Comparison of ENCODE assay signal across 16 cellular contexts in genomic region chr2:191143791-191144190, GRCh38. TPM values are rescaled to one million over a fixed set of nuclear protein-coding genes. Genes with fewer than 3 reads are reported as not detected.
DNase-seq lines count a peak whose midpoint lies in the region; ATAC-seq, FAIRE-seq and TF ChIP-seq lines count a peak whose summit lies in the region.
"Had no signal": no experiment of that assay in that cellular context is flagged by ENCODE, and none has a peak within 500 bp of the region (broad histone marks: within the 10 kb centered on the region; RNA-seq: fewer than 3 reads in every experiment).

No MANE protein-coding gene starts in this region.

- TF ChIP-seq POLR2A in A549 (IDR thresholded peaks at IDR 0.05; ENCODE audit: low read length) (no peak), H1 (IDR thresholded peaks at IDR 0.05; ENCODE audit: control extremely low read depth in 1 of 2, low read depth in 2 of 2, low read length in 2 of 2) (no peak)

- no peak overlapping the region for H3K23ac ChIP-seq in H1 (ENCODE audit: insufficient read length)

- H3K4me3 ChIP-seq in A549 (no peak overlapping the region), H1 (ENCODE audit: extremely low read depth in 1 of 4, insufficient read depth in 2 of 4, low read depth in 3 of 4, low read length in 4 of 4) (no peak overlapping the region)
- H3K4me3 ChIP-seq in CD4-positive, alpha-beta memory T cell (ENCODE audit: low read length in 2 of 2), result no peak overlapping the region
- H3K4me3 ChIP-seq: SJCRH30 had no signal

- H3K27me3 Mint-ChIP-seq in CD4-positive, alpha-beta memory T cell, result no peaks in the 10 kb centered on the region
- no peaks in the 10 kb centered on the region for H3K27me3 Mint-ChIP-seq in activated T-helper 1 cell treated with anti-CD3 and anti-CD28 coated beads, Interleukin-12 subunit alpha, Interleukin-12 subunit beta, Interleukin-2, Interleukin-4 antibody, amounts not matched to agents 30 ng/mL and 10 ng/mL and 1 ng/mL, durations not matched to agents 14 hours and 24 hours and 36 hours (ENCODE audit: insufficient read depth)

- H2BK120ac ChIP-seq in H1 (replicated peaks; ENCODE audit: low read depth, low read length), result no peak overlapping the region

- no peak overlapping the region for H4K5ac ChIP-seq in H1 (ENCODE audit: insufficient read length, low read depth, low read length)

- H3K79me1 ChIP-seq in H1 (ENCODE audit: low read depth, low read length), result no peaks in the 10 kb centered on the region

- no peak overlapping the region for H2BK5ac ChIP-seq in H1 (ENCODE audit: low read depth, low read length)

- H3K36me3 ChIP-seq in CD4-positive, alpha-beta memory T cell (ENCODE audit: insufficient read depth, low read length), result peaks cover 31% of the 10 kb centered on the region
- no peaks in the 10 kb centered on the region for H3K36me3 ChIP-seq in H1 (ENCODE audit: control insufficient read depth in 2 of 4, insufficient read depth in 4 of 4, low read length in 3 of 4)
- H3K36me3 ChIP-seq: SJCRH30 had no signal

- peak overlapping the region; percentile 82; the same call in 1 of the 2 replicates for H2AFZ ChIP-seq in H1 (ENCODE audit: low read length)

- H2BK15ac ChIP-seq in H1 (ENCODE audit: low read length), result no peak overlapping the region

- H3K9me3 Mint-ChIP-seq in CD4-positive, alpha-beta memory T cell, result peaks cover 0 to 2% (median 0%) of the 10 kb centered on the region in 8 donors
- H3K9me3 Mint-ChIP-seq in activated T-helper 1 cell treated with anti-CD3 and anti-CD28 coated beads, Interleukin-12 subunit alpha, Interleukin-12 subunit beta, Interleukin-2, Interleukin-4 antibody, amounts not matched to agents 30 ng/mL and 10 ng/mL and 1 ng/mL, durations not matched to agents 14 hours and 24 hours and 36 hours, result no peaks in the 10 kb centered on the region
- H3K9me3 Mint-ChIP-seq: H9 had no signal

- no peak overlapping the region for H3K56ac ChIP-seq in H1 (replicated peaks; ENCODE audit: insufficient read length, low read depth, low read length)

- H3K4me1 ChIP-seq in A549 (no peaks in the 10 kb centered on the region), H1 (replicated peaks in 1 of 4; ENCODE audit: control insufficient read depth in 3 of 4, insufficient read depth in 4 of 4, low read length in 3 of 4) (no peaks in the 10 kb centered on the region)
- peaks cover 91% of the 10 kb centered on the region for H3K4me1 ChIP-seq in CD4-positive, alpha-beta memory T cell (ENCODE audit: insufficient read depth, low read length)
- H3K4me1 ChIP-seq: SJCRH30 had no signal

- H3K79me2 ChIP-seq in H1 (ENCODE audit: control insufficient read depth in 1 of 2, insufficient read depth in 2 of 2, low read length in 2 of 2), result no peaks in the 10 kb centered on the region

- no peak for ATAC-seq in A549
- ATAC-seq in HG03354 (IDR thresholded peaks at IDR 0.05; ENCODE audit: poor library complexity, severe bottlenecking, unreplicated experiment), result no peak

- no peak overlapping the region for H2BK20ac ChIP-seq in H1 (ENCODE audit: low read length)

- H3K23me2 ChIP-seq in H1 (ENCODE audit: low read depth, low read length), result no peaks in the 10 kb centered on the region; the same call in 1 of the 2 replicates

- DNase-seq in A549 (ENCODE audit: low read depth in 1 of 2, low spot score in 1 of 2) (no peak), H1 (ENCODE audit: low read depth in 1 of 2, low spot score in 2 of 2) (no peak), NCI-H446 treated with DMSO at 0.1 percent for 48 hours (lab: John Stamatoyannopoulos, UW) (no peak), NCI-H226 (no peak)
- DNase-seq in CD4-positive, alpha-beta memory T cell, result no peak
- no peak for DNase-seq in activated T-helper 1 cell treated with anti-CD3 and anti-CD28 coated beads, Interleukin-12 subunit alpha, Interleukin-12 subunit beta, Interleukin-2, Interleukin-4 antibody, amounts not matched to agents 30 ng/mL and 10 ng/mL and 1 ng/mL, durations not matched to agents 14 hours and 24 hours and 36 hours (ENCODE audit: low spot score)
- DNase-seq: H9; MV-4-11; NCI-H1436; NCI-H2081; NCI-H526 treated with DMSO at 0.1 percent for 48 hours; NK-92 treated with Interleukin-12 subunit alpha and Interleukin-12 subunit beta, amount 100 ng/mL, for 24 hours; OCI-M1; SJCRH30 had no signal

- peaks cover 52 to 83% (median 69%) of the 10 kb centered on the region in 4 donors for H3K4me1 Mint-ChIP-seq in CD4-positive, alpha-beta memory T cell
- H3K4me1 Mint-ChIP-seq in activated T-helper 1 cell treated with anti-CD3 and anti-CD28 coated beads, Interleukin-12 subunit alpha, Interleukin-12 subunit beta, Interleukin-2, Interleukin-4 antibody, amounts not matched to agents 30 ng/mL and 10 ng/mL and 1 ng/mL, durations not matched to agents 14 hours and 24 hours and 36 hours (ENCODE audit: low read depth), result peaks cover 76% of the 10 kb centered on the region
- H3K4me1 Mint-ChIP-seq: H9 had no signal

- no peak overlapping the region for H3K14ac ChIP-seq in H1 (ENCODE audit: insufficient read length)

- H3K9me3 ChIP-seq in A549 (no peaks in the 10 kb centered on the region), H1 (ENCODE audit: insufficient read depth in 2 of 2, low read depth in 1 of 2, low read length in 1 of 2) (no peaks in the 10 kb centered on the region)
- H3K9me3 ChIP-seq in CD4-positive, alpha-beta memory T cell (ENCODE audit: control insufficient read depth in 1 of 2, low read length in 2 of 2), result no peaks in the 10 kb centered on the region
- H3K9me3 ChIP-seq: SJCRH30 had no signal

- no peak overlapping the region for H4K8ac ChIP-seq in H1 (ENCODE audit: extremely low read depth, insufficient read depth, low read length)

- POLR2A ChIA-PET in A549 (lab: Yijun Ruan, JAX) (no interaction called here), H1 (lab: Charles Lee; ENCODE audit: partially characterized antibody) (no interaction called here)
- POLR2A ChIA-PET in CD4-positive, alpha-beta memory T cell (lab: Charles Lee; ENCODE audit: partially characterized antibody), result interaction anchor here (1.0 kb wide), 1 partner anchor 15 kb away, joined by 3 read pairs; no protein-coding TSS in a partner anchor

- no peak overlapping the region for H3K9ac ChIP-seq in H1 (replicated peaks in 1 of 4; ENCODE audit: extremely low read depth in 1 of 4, low read depth in 3 of 4, low read length in 3 of 4)

- no peak overlapping the region for H3K4ac ChIP-seq in H1 (replicated peaks; ENCODE audit: insufficient read length, low read depth, low read length)

- 98% methylated on average over 1 of the region's 1 CpG for WGBS in A549 (ENCODE audit: missing lambda C conversion rate)
- 83% methylated on average over 1 of the region's 1 CpG; no CpG with 5 or more reads in 1 of the 2 experiments for WGBS in H1 (ENCODE audit: extremely low coverage in 1 of 2, insufficient coverage in 1 of 2, insufficient read length in 1 of 2, insufficient replicate concordance in 2 of 2, low coverage in 1 of 2, low lambda C conversion rate in 2 of 2, missing lambda C conversion rate in 1 of 2), 2 experiments

- H3K18ac ChIP-seq in H1 (ENCODE audit: extremely low read depth, low read length), result no peak overlapping the region

- H3K27me3 ChIP-seq in CD4-positive, alpha-beta memory T cell (ENCODE audit: insufficient read depth, low read length), result no peaks in the 10 kb centered on the region
- no peaks in the 10 kb centered on the region for H3K27me3 ChIP-seq in H1 (replicated peaks in 1 of 4; ENCODE audit: control insufficient read depth in 3 of 4, extremely low read depth in 1 of 4, insufficient read depth in 3 of 4, low read length in 3 of 4)

- intact Hi-C loops in CD4-positive, alpha-beta memory T cell (cut with micrococcal nuclease), result no loop called here
- intact Hi-C loops in activated T-helper 1 cell treated with anti-CD3 and anti-CD28 coated beads, Interleukin-12 subunit alpha, Interleukin-12 subunit beta, Interleukin-2, Interleukin-4 antibody, amounts not matched to agents 30 ng/mL and 10 ng/mL and 1 ng/mL, durations not matched to agents 14 hours and 24 hours and 36 hours (cut with micrococcal nuclease), result no loop called here

- CTCF ChIA-PET in A549 (lab: Yijun Ruan, JAX), result interaction anchor here (1.4 to 3.3 kb wide), 2 partner anchors 21 to 92 kb away, joined by 5 to 14 read pairs; no protein-coding TSS in a partner anchor
- CTCF ChIA-PET in CD4-positive, alpha-beta memory T cell (lab: Charles Lee; ENCODE audit: partially characterized antibody), result interaction anchor here (6.0 to 11.1 kb wide), 2 partner anchors 12 to 92 kb away, joined by 23 to 135 read pairs; no protein-coding TSS in a partner anchor
- CTCF ChIA-PET in H1 (lab: Charles Lee; ENCODE audit: partially characterized antibody), result interaction anchor here (1.1 to 3.4 kb wide), 3 partner anchors 12 to 92 kb away, joined by 4 to 13 read pairs (median 4); no protein-coding TSS in a partner anchor

- H2BK12ac ChIP-seq in H1 (ENCODE audit: low read depth, low read length), result no peak overlapping the region

- H4K20me1 ChIP-seq in H1 (replicated peaks in 1 of 2; ENCODE audit: control insufficient read depth in 1 of 2, insufficient read depth in 2 of 2, low read length in 2 of 2), result no peaks in the 10 kb centered on the region

- H3K4me2 ChIP-seq in A549 (no peak overlapping the region), H1 (ENCODE audit: insufficient read depth in 1 of 2, low read depth in 2 of 2, low read length in 2 of 2) (no peak overlapping the region)

- no peak for TF ChIP-seq RAD21 in A549 (conservative IDR thresholded peaks at IDR 0.05 in 1 of 2, IDR thresholded peaks at IDR 0.05 in 1 of 2)
- no peak for TF ChIP-seq RAD21 in H1 (IDR thresholded peaks at IDR 0.05 in 1 of 2, conservative IDR thresholded peaks at IDR 0.05 in 1 of 2; ENCODE audit: low read depth in 2 of 2, low read length in 2 of 2)

- TF ChIP-seq CTCF in A549 (IDR thresholded peaks at IDR 0.05) (no peak), H1 (IDR thresholded peaks at IDR 0.05; ENCODE audit: control extremely low read depth in 1 of 3, insufficient read depth in 1 of 3, low read depth in 1 of 3, low read length in 3 of 3) (no peak)

- TF ChIP-seq EP300 in A549 (IDR thresholded peaks at IDR 0.05), result no peak
- TF ChIP-seq EP300 in H1 (IDR thresholded peaks at IDR 0.05; ENCODE audit: borderline replicate concordance in 1 of 2, low read depth in 2 of 2, low read length in 2 of 2), result no peak

- peaks cover 74 to 75% of the 10 kb centered on the region in 2 donors for H3K36me3 Mint-ChIP-seq in CD4-positive, alpha-beta memory T cell
- H3K36me3 Mint-ChIP-seq in activated T-helper 1 cell treated with anti-CD3 and anti-CD28 coated beads, Interleukin-12 subunit alpha, Interleukin-12 subunit beta, Interleukin-2, Interleukin-4 antibody, amounts not matched to agents 30 ng/mL and 10 ng/mL and 1 ng/mL, durations not matched to agents 14 hours and 24 hours and 36 hours (ENCODE audit: low read depth), result peaks cover 70% of the 10 kb centered on the region

- no peak overlapping the region for H2AK5ac ChIP-seq in H1 (ENCODE audit: low read depth, low read length)

- peak overlapping the region in 6 of 7 donors; percentile 1 to 78 (median 54) for H3K27ac Mint-ChIP-seq in CD4-positive, alpha-beta memory T cell
- H3K27ac Mint-ChIP-seq in activated T-helper 1 cell treated with anti-CD3 and anti-CD28 coated beads, Interleukin-12 subunit alpha, Interleukin-12 subunit beta, Interleukin-2, Interleukin-4 antibody, amounts not matched to agents 30 ng/mL and 10 ng/mL and 1 ng/mL, durations not matched to agents 14 hours and 24 hours and 36 hours, result peak overlapping the region; percentile 17
- H3K27ac Mint-ChIP-seq: H9 had no signal

- H3K27ac ChIP-seq in A549 (no peak overlapping the region), H1 (ENCODE audit: low read depth, low read length) (no peak overlapping the region)
- H3K27ac ChIP-seq in CD4-positive, alpha-beta memory T cell (ENCODE audit: low read depth, low read length), result no peak overlapping the region
- H3K27ac ChIP-seq: RWPE1, SJCRH30 had no signal

- H3K4me3 Mint-ChIP-seq in CD4-positive, alpha-beta memory T cell, result peak overlapping the region in 6 of 8 donors; percentile 5 to 68 (median 25)
- no peak overlapping the region for H3K4me3 Mint-ChIP-seq in activated T-helper 1 cell treated with anti-CD3 and anti-CD28 coated beads, Interleukin-12 subunit alpha, Interleukin-12 subunit beta, Interleukin-2, Interleukin-4 antibody, amounts not matched to agents 30 ng/mL and 10 ng/mL and 1 ng/mL, durations not matched to agents 14 hours and 24 hours and 36 hours
- H3K4me3 Mint-ChIP-seq: H9 had no signal

- no peak overlapping the region for H4K91ac ChIP-seq in H1 (replicated peaks; ENCODE audit: insufficient read length, low read length)

- no peak for FAIRE-seq in A549 (lab: Jason Lieb, UNC)
- no peak for FAIRE-seq in H1 (lab: Jason Lieb, UNC)

RNA-seq across cellular contexts. Expression of gene STAT4, which starts 7.0 kb away (rescaled TPM):
- polyA plus RNA-seq in A549 (2011; rRNA removed), result 32.4 and 34.4 TPM in 2 replicates
- 5.2 and 6.9 TPM in 2 replicates for polyA plus RNA-seq in A549 (2012; cell fraction: cytosol; rRNA removed)
- 3.2 and 5.4 TPM in 2 replicates for polyA plus RNA-seq in A549 (2012; cell fraction: nucleus; rRNA removed)
- 11.6 to 14.0 TPM (median 11.7 TPM) in 3 replicates for polyA plus RNA-seq in A549 (2017; fragmentation: RNase III; extraction: RNeasy Plus Mini Kit Qiagen cat#74134 plus additional on column Dnase treatment)
- polyA minus RNA-seq in A549 (2011; rRNA and poly(A)+ RNA removed), result 15.4 and 26.1 TPM in 2 replicates
- total RNA-seq in CD4-positive, alpha-beta memory T cell, result 100 to 1,000 TPM; 114 to 119 TPM
- 10 to 100 TPM; 69.7 to 76.6 TPM for polyA plus RNA-seq in CD4-positive, alpha-beta memory T cell
- total RNA-seq in activated T-helper 1 cell treated with anti-CD3 and anti-CD28 coated beads, Interleukin-12 subunit alpha, Interleukin-12 subunit beta, Interleukin-2, Interleukin-4 antibody, amounts not matched to agents 30 ng/mL and 10 ng/mL and 1 ng/mL, durations not matched to agents 14 hours and 24 hours and 36 hours, result 57.4 and 62.1 TPM in 2 replicates
- total RNA-seq in H1 (2021; fragmentation: NEBNext Ultra II Directional; extraction: Animal tissue kit (Norgen Biotek cat#: 25700)), result 0.63 and 0.80 TPM in 2 replicates
- 0.33 and 0.36 TPM in 2 replicates for polyA plus RNA-seq in H1 (2011; rRNA removed)
- 0.19 TPM for polyA plus RNA-seq in H1 (2011; cell fraction: cytosol; rRNA removed)
- polyA plus RNA-seq in H1 (2011; cell fraction: nucleus; rRNA removed), result 0.33 TPM
- 0.36 to 0.51 TPM (median 0.45 TPM) in 4 replicates for polyA plus RNA-seq in H1 (2012, experiment 1 of 2)
- polyA plus RNA-seq in H1 (2012, experiment 2 of 2), result not detected
- polyA plus RNA-seq in H1 (2013, experiment 1 of 2), result 0.43 TPM
- polyA plus RNA-seq in H1 (2013, experiment 2 of 2), result 0.40 TPM
- 0.50 and 1.1 TPM in 2 replicates for polyA minus RNA-seq in H1 (2011; rRNA and poly(A)+ RNA removed)
- not detected for polyA minus RNA-seq in H1 (2011; cell fraction: cytosol; rRNA and poly(A)+ RNA removed)
- polyA minus RNA-seq in H1 (2011; cell fraction: nucleus; rRNA and poly(A)+ RNA removed), result 2.7 TPM

Comparison
In these comparisons a context has a peak if more than half of its experiments do, and no peak if none do; other contexts are left out.
1. RNA of gene STAT4, which starts 7.0 kb away (total RNA-seq): 114 to 119 TPM in CD4-positive, alpha-beta memory T cell and 57.4 to 62.1 TPM in activated T-helper 1 cell treated with anti-CD3 and anti-CD28 coated beads, Interleukin-12 subunit alpha, Interleukin-12 subunit beta, Interleukin-2, Interleukin-4 antibody, amounts not matched to agents 30 ng/mL and 10 ng/mL and 1 ng/mL, durations not matched to agents 14 hours and 24 hours and 36 hours; 0.63 to 0.80 TPM in H1; every median in the first group is over 10 times any median in the second.
2. Of the 18 proteins assayed by ChIP-seq in both H1 and A549: peak only in H1: none; only in A549: MAFK; in both: none; in neither: 17.